25 cellular contexts compared by ENCODE assay signal in genomic region chr5:56161446-56161838, GRCh38.
DNase-seq lines count a peak whose midpoint lies in the region; ATAC-seq and TF ChIP-seq lines count a peak whose summit lies in the region.
"Had no signal": no experiment of that assay in that cellular context is flagged by ENCODE, and none has a peak within 500 bp of the region (broad histone marks: within the 10 kb centered on the region; RNA-seq: fewer than 3 reads in every experiment).

No MANE protein-coding gene starts in this region.

- ATAC-seq in CD4-positive, alpha-beta T cell (ENCODE audit: poor library complexity) = no peak
- ATAC-seq in T-cell (replicated peaks in 1 of 4) (no peak), HG03039 (IDR thresholded peaks at IDR 0.05; ENCODE audit: unreplicated experiment) (no peak), HG03378 (IDR thresholded peaks at IDR 0.05; ENCODE audit: unreplicated experiment) (no peak)
- ATAC-seq: HCT116, left colon had no signal

- H3K36me3 Mint-ChIP-seq in CD4-positive, alpha-beta T cell (ENCODE audit: low read depth) = peaks cover 23% of the 10 kb centered on the region
- no peaks in the 10 kb centered on the region for H3K36me3 Mint-ChIP-seq in T-cell
- H3K36me3 Mint-ChIP-seq: CD4-positive, CD25-positive, alpha-beta regulatory T cell; memory B cell; naive B cell had no signal

- CTCF ChIA-PET in CD4-positive, alpha-beta T cell (lab: Charles Lee) = interaction anchor here (0.7 to 0.9 kb wide), 3 partner anchors 27 to 203 kb away, joined by 3 read pairs; no protein-coding TSS in a partner anchor
- CTCF ChIA-PET in T-cell (lab: Charles Lee) = interaction anchor here in 1 of 2 donors (0.9 kb wide), 1 partner anchor 41 kb away, joined by 5 read pairs; no protein-coding TSS in a partner anchor

- no peak overlapping the region for H3K4me3 ChIP-seq in mesenchymal stem cell (ENCODE audit: insufficient read depth in 1 of 2, low read depth in 1 of 2, low read length in 2 of 2)
- H3K4me3 ChIP-seq: thoracic aorta, vagina had no signal

- peak overlapping the region; percentile 76 to 83 for H2BK12ac ChIP-seq in mesenchymal stem cell (ENCODE audit: low read length in 2 of 2)

- peak overlapping the region in 1 of 2 experiments; percentile 67 for H3K4ac ChIP-seq in mesenchymal stem cell (ENCODE audit: low read depth in 1 of 2, low read length in 2 of 2)

- H2AFZ ChIP-seq in mesenchymal stem cell (ENCODE audit: low read depth, low read length) = no peak overlapping the region

- H3K27ac Mint-ChIP-seq in CD4-positive, alpha-beta T cell = peak overlapping the region; percentile 100
- H3K27ac Mint-ChIP-seq in T-cell = peak overlapping the region; percentile 97
- H3K27ac Mint-ChIP-seq: activated B cell treated with CpG ODN at 0.5 μM for 24 hours, memory B cell had no signal

- H3K14ac ChIP-seq in mesenchymal stem cell (ENCODE audit: low read length in 2 of 2) = no peak overlapping the region

- H3K27ac ChIP-seq in CD4-positive, alpha-beta T cell (ENCODE audit: low read depth, low read length) = no peak overlapping the region
- no peak overlapping the region for H3K27ac ChIP-seq in mesenchymal stem cell (ENCODE audit: low read length, poor library complexity, severe bottlenecking)
- H3K27ac ChIP-seq: thoracic aorta, vagina had no signal

- peaks cover 87% of the 10 kb centered on the region for H3K4me1 Mint-ChIP-seq in CD4-positive, alpha-beta T cell (ENCODE audit: low read depth)
- peaks cover 60 to 76% (median 69%) of the 10 kb centered on the region in 3 donors for H3K4me1 Mint-ChIP-seq in T-cell

- WGBS in mesenchymal stem cell = 97% methylated on average over 3 of the region's 3 CpGs

- no peak overlapping the region for H2BK5ac ChIP-seq in mesenchymal stem cell (ENCODE audit: low read depth, low read length, poor library complexity, severe bottlenecking)

- H4K91ac ChIP-seq in mesenchymal stem cell (ENCODE audit: low read length) = peak overlapping the region; percentile 67

- DNase-seq in AML-193 (lab: John Stamatoyannopoulos, UW) (peak; percentile 19 to 40), T-cell (no peak), mesenchymal stem cell (no peak), G401 (ENCODE audit: low spot score) (no peak), middle frontal gyrus (ENCODE audit: extremely low spot score, low spot score) (no peak)
- DNase-seq in CD4-positive, alpha-beta T cell = no peak
- DNase-seq: activated B cell treated with CpG ODN at 0.5 μM for 24 hours; activated CD4-positive, alpha-beta memory T cell treated with anti-CD3 and anti-CD28 coated beads, Interleukin-2, amount 10 ng/mL, durations not matched to agents 7 days and 5 days; activated effector memory CD4-positive, alpha-beta T cell treated with anti-CD3 and anti-CD28 coated beads, Interleukin-2, amount 50 U/mL, for 16 hours; activated T-cell treated with anti-CD3 and anti-CD28 coated beads for 4 hours; CD4-positive, CD25-positive, alpha-beta regulatory T cell; DMS153; effector CD8-positive, alpha-beta T cell; left colon; naive B cell; NCI-H146; SIG-M5; stimulated activated CD4-positive, alpha-beta T cell treated with anti-CD3 and anti-CD28 coated beads, Interleukin-4, amount 100 ng/mL, for 4 hours; stimulated activated naive CD4-positive, alpha-beta T cell treated with Interleukin-2 at 50 U/mL for 16 hours had no signal

- peaks cover 1% of the 10 kb centered on the region for H3K4me1 ChIP-seq in mesenchymal stem cell (ENCODE audit: control insufficient read depth, insufficient read depth, low read depth, low read length)

- H3K4me3 Mint-ChIP-seq in CD4-positive, alpha-beta T cell = peak overlapping the region; percentile 78
- H3K4me3 Mint-ChIP-seq in T-cell = peak overlapping the region in 1 of 3 donors; percentile 84
- H3K4me3 Mint-ChIP-seq: activated B cell treated with CpG ODN at 0.5 μM for 24 hours, memory B cell, naive B cell had no signal

- H3K23ac ChIP-seq in mesenchymal stem cell (ENCODE audit: low read length in 2 of 2) = no peak overlapping the region

- in situ Hi-C loops in G401 (cut with HindIII; ENCODE audit: low sequenced_read_pairs) = no loop called here

- no peak for TF ChIP-seq CTCF in CD4-positive, alpha-beta T cell (IDR thresholded peaks at IDR 0.05)

- H2AK5ac ChIP-seq in mesenchymal stem cell (ENCODE audit: low read length, severe bottlenecking) = peak overlapping the region; percentile 52

- no peaks in the 10 kb centered on the region for H3K9me3 Mint-ChIP-seq in CD4-positive, alpha-beta T cell
- no peaks in the 10 kb centered on the region for H3K9me3 Mint-ChIP-seq in T-cell
- H3K9me3 Mint-ChIP-seq: activated B cell treated with CpG ODN at 0.5 μM for 24 hours; activated CD4-positive, alpha-beta memory T cell treated with anti-CD3 and anti-CD28 coated beads, Interleukin-2, amount 10 ng/mL, durations not matched to agents 7 days and 5 days; CD4-positive, CD25-positive, alpha-beta regulatory T cell; memory B cell; naive B cell had no signal

- H3K18ac ChIP-seq in mesenchymal stem cell (ENCODE audit: low read depth in 1 of 2, low read length in 2 of 2) = peak overlapping the region; percentile 68 to 81

- H3K36me3 ChIP-seq in mesenchymal stem cell (ENCODE audit: control insufficient read depth in 1 of 2, insufficient read depth in 2 of 2, low read depth in 1 of 2, low read length in 2 of 2) = no peaks in the 10 kb centered on the region
- H3K36me3 ChIP-seq: thoracic aorta, vagina had no signal

- no peak overlapping the region for H4K8ac ChIP-seq in mesenchymal stem cell (ENCODE audit: low read length)

- H3K9me3 ChIP-seq in CD4-positive, alpha-beta T cell (ENCODE audit: control insufficient read depth, low read length) = no peaks in the 10 kb centered on the region
- H3K9me3 ChIP-seq in mesenchymal stem cell (ENCODE audit: control insufficient read depth, low read length) = no peaks in the 10 kb centered on the region
- H3K9me3 ChIP-seq: thoracic aorta, vagina had no signal

- H2BK15ac ChIP-seq in mesenchymal stem cell (ENCODE audit: low read depth, poor library complexity, severe bottlenecking) = no peak overlapping the region

- H3K27me3 ChIP-seq in CD4-positive, alpha-beta T cell (ENCODE audit: control insufficient read depth, insufficient read depth, low read length) = no peaks in the 10 kb centered on the region
- no peaks in the 10 kb centered on the region for H3K27me3 ChIP-seq in mesenchymal stem cell (ENCODE audit: control insufficient read depth in 1 of 2, insufficient read depth in 1 of 2, low read length in 2 of 2)
- H3K27me3 ChIP-seq: vagina had no signal

- intact Hi-C loops in CD4-positive, alpha-beta T cell (cut with DNase I, micrococcal nuclease) = loop anchor here in 1 of 2 experiments (2.0 kb wide), 1 partner anchor 171 kb away; no protein-coding TSS in a partner anchor

- no peak overlapping the region for H2BK120ac ChIP-seq in mesenchymal stem cell (ENCODE audit: low read depth, low read length)

- no peaks in the 10 kb centered on the region for H3K79me1 ChIP-seq in mesenchymal stem cell (replicated peaks; ENCODE audit: low read length, poor library complexity, severe bottlenecking)

- no peak overlapping the region for H3K9ac ChIP-seq in mesenchymal stem cell (ENCODE audit: low read length)

- no peaks in the 10 kb centered on the region for H3K27me3 Mint-ChIP-seq in CD4-positive, alpha-beta T cell
- H3K27me3 Mint-ChIP-seq in T-cell = peaks cover 0 to 3% of the 10 kb centered on the region in 2 donors
- H3K27me3 Mint-ChIP-seq: activated CD4-positive, alpha-beta memory T cell treated with anti-CD3 and anti-CD28 coated beads, Interleukin-2, amount 10 ng/mL, durations not matched to agents 7 days and 5 days had no signal

- H3K4me2 ChIP-seq in mesenchymal stem cell (ENCODE audit: low read length, poor library complexity, severe bottlenecking) = no peak overlapping the region

- POLR2A ChIA-PET in CD4-positive, alpha-beta T cell (lab: Charles Lee) = interaction anchor here (0.9 to 2.8 kb wide), 8 partner anchors 13 to 167 kb away, joined by 3 to 9 read pairs (median 6); partner anchors contain the start of gene IL6ST
- POLR2A ChIA-PET in T-cell (lab: Charles Lee) = interaction anchor here in 1 of 2 donors (0.5 kb wide), 1 partner anchor 104 kb away, joined by 4 read pairs; no protein-coding TSS in a partner anchor

Comparison
In these comparisons a context has a peak if more than half of its experiments do, and no peak if none do; other contexts are left out.
1. DNase-seq: peak in AML-193 (2 of 2); none in CD4-positive, alpha-beta T cell (0 of 10), T-cell (0 of 34), mesenchymal stem cell (single experiment), G401 (single experiment) and middle frontal gyrus (single experiment).